In the genomic region with DNA sequence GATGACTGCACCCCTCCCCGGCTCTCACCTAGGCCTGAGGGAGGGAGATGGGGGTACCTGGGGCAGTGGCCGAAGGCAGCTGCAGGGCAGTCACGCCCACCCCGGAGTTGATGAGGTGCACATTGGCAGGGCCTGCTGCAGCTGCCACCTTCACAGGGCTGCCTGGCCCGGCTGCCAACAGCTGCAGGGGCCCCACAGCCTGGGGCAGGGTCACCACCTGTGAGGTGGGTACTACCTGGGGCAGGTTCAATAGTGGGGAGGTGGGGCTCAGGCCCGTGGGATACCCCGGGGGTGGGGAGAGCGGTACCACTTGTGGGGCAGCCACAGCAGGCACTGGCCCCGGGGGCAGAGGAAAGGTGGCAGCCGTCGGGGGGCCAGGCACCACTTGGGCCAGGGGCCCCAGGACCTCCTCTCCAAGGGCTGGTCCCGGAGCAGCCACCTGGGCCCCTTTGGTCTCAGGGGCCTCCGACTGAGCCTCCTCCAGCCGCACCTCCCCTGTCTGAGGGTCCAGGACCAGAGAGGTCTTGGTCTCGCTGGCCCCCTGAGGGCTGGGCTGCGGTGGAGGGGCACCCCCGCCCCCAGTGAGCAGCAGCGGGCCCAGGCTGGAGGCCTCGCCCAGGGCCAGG, we compare ENCODE assay signal across 10 cellular contexts. TPM values are rescaled to one million over a fixed set of nuclear protein-coding genes. Genes with fewer than 3 reads are reported as not detected.
DNase-seq lines count a peak whose midpoint lies in the region; ATAC-seq and TF ChIP-seq lines count a peak whose summit lies in the region.
"Had no signal": no experiment of that assay in that cellular context is flagged by ENCODE, and none has a peak within 500 bp of the region (broad histone marks: within the 10 kb centered on the region; RNA-seq: fewer than 3 reads in every experiment).

No MANE protein-coding gene starts in this region.

- POLR2A ChIA-PET in activated CD8-positive, alpha-beta T cell treated with anti-CD3 and anti-CD28 coated beads, Interleukin-2, amount 10 ng/mL, durations not matched to agents 7 days and 5 days (lab: Charles Lee) = no interaction called here

- H3K9me3 ChIP-seq in HUES48 (ENCODE audit: control insufficient read depth, insufficient read depth, low read length) (no peaks in the 10 kb centered on the region), liver (ENCODE audit: control insufficient read depth in 4 of 4, low read length in 3 of 4) (no peaks in the 10 kb centered on the region)

- no peaks in the 10 kb centered on the region for H3K36me3 ChIP-seq in HUES48 (ENCODE audit: control insufficient read depth, insufficient read depth, low read length)
- H3K36me3 ChIP-seq in liver (ENCODE audit: control insufficient read depth in 4 of 4, insufficient read depth in 3 of 4, low read depth in 1 of 4, low read length in 3 of 4) = peaks cover 0 to 2% (median 0%) of the 10 kb centered on the region in 4 donors

- TF ChIP-seq CTCF in choroid plexus epithelial cell (conservative IDR thresholded peaks at IDR 0.05; ENCODE audit: low read depth, low read length) (no peak), liver (IDR thresholded peaks at IDR 0.05; ENCODE audit: low read depth, low read length, missing input control) (no peak), type B pancreatic cell (conservative IDR thresholded peaks at IDR 0.05) (no peak)

- H3K27ac ChIP-seq in HUES48 (ENCODE audit: low read depth, low read length) (no peak overlapping the region), liver (ENCODE audit: low read depth in 1 of 2, low read length in 2 of 2) (peak overlapping the region; percentile 86 to 99), temporal lobe (ENCODE audit: low read depth, low read length) (peak overlapping the region; percentile 17)

- H3K9me3 Mint-ChIP-seq in activated CD8-positive, alpha-beta T cell treated with anti-CD3 and anti-CD28 coated beads, Interleukin-2, amount 10 ng/mL, durations not matched to agents 7 days and 5 days (ENCODE audit: insufficient read depth) = no peaks in the 10 kb centered on the region
- no peaks in the 10 kb centered on the region for H3K9me3 Mint-ChIP-seq in type B pancreatic cell
- H3K9me3 Mint-ChIP-seq: activated naive CD8-positive, alpha-beta T cell treated with anti-CD3 and anti-CD28 coated beads for 36 hours had no signal

- 83% methylated on average over 19 of the region's 19 CpGs for WGBS in liver

- no peak overlapping the region for H3K27ac Mint-ChIP-seq in activated CD8-positive, alpha-beta T cell treated with anti-CD3 and anti-CD28 coated beads, Interleukin-2, amount 10 ng/mL, durations not matched to agents 7 days and 5 days
- H3K27ac Mint-ChIP-seq in type B pancreatic cell = no peak overlapping the region
- H3K27ac Mint-ChIP-seq: activated naive CD8-positive, alpha-beta T cell treated with anti-CD3 and anti-CD28 coated beads for 36 hours had no signal

- no peaks in the 10 kb centered on the region for H3K36me3 Mint-ChIP-seq in activated CD8-positive, alpha-beta T cell treated with anti-CD3 and anti-CD28 coated beads, Interleukin-2, amount 10 ng/mL, durations not matched to agents 7 days and 5 days (ENCODE audit: low read depth)
- no peaks in the 10 kb centered on the region for H3K36me3 Mint-ChIP-seq in type B pancreatic cell
- H3K36me3 Mint-ChIP-seq: activated naive CD8-positive, alpha-beta T cell treated with anti-CD3 and anti-CD28 coated beads for 36 hours had no signal

- H3K4me1 Mint-ChIP-seq in activated CD8-positive, alpha-beta T cell treated with anti-CD3 and anti-CD28 coated beads, Interleukin-2, amount 10 ng/mL, durations not matched to agents 7 days and 5 days (ENCODE audit: low read depth) = peaks cover 23% of the 10 kb centered on the region
- H3K4me1 Mint-ChIP-seq in type B pancreatic cell (ENCODE audit: unreplicated experiment) = peaks cover 15% of the 10 kb centered on the region

- H3K9ac ChIP-seq in HUES48 (ENCODE audit: low read depth, low read length) (no peak overlapping the region), liver (ENCODE audit: low read depth in 1 of 2, low read length in 2 of 2) (no peak overlapping the region)

- peaks cover 15% of the 10 kb centered on the region for H3K27me3 Mint-ChIP-seq in activated CD8-positive, alpha-beta T cell treated with anti-CD3 and anti-CD28 coated beads, Interleukin-2, amount 10 ng/mL, durations not matched to agents 7 days and 5 days (ENCODE audit: low read depth)
- no peaks in the 10 kb centered on the region for H3K27me3 Mint-ChIP-seq in type B pancreatic cell

- no peak for TF ChIP-seq RAD21 in liver (IDR thresholded peaks at IDR 0.05)

- H3K4me3 Mint-ChIP-seq in activated CD8-positive, alpha-beta T cell treated with anti-CD3 and anti-CD28 coated beads, Interleukin-2, amount 10 ng/mL, durations not matched to agents 7 days and 5 days = no peak overlapping the region
- H3K4me3 Mint-ChIP-seq in type B pancreatic cell = no peak overlapping the region

- peaks cover 32% of the 10 kb centered on the region for H3K4me1 ChIP-seq in HUES48 (ENCODE audit: control insufficient read depth, insufficient read depth, low read length)
- peaks cover 9 to 38% (median 16%) of the 10 kb centered on the region in 4 donors for H3K4me1 ChIP-seq in liver (ENCODE audit: control insufficient read depth in 4 of 4, insufficient read depth in 4 of 4, low read length in 3 of 4)

- DNase-seq in choroid plexus epithelial cell (ENCODE audit: low read depth) = no peak
- DNase-seq in activated CD8-positive, alpha-beta T cell treated with anti-CD3 and anti-CD28 coated beads, Interleukin-2, amount 10 ng/mL, durations not matched to agents 7 days and 5 days = no peak
- no peak for DNase-seq in stimulated activated CD4-positive, alpha-beta T cell treated with anti-CD3 and anti-CD28 coated beads, Interleukin-15, amount 100 ng/mL, for 24 hours
- no peak for DNase-seq in type B pancreatic cell (ENCODE audit: extremely low spot score, unreplicated experiment)
- no peak for DNase-seq in GM03348 (ENCODE audit: low spot score)
- DNase-seq: activated naive CD8-positive, alpha-beta T cell treated with anti-CD3 and anti-CD28 coated beads for 36 hours had no signal

- H3K27me3 ChIP-seq in HUES48 (ENCODE audit: control insufficient read depth, insufficient read depth, low read length) = no peaks in the 10 kb centered on the region
- no peaks in the 10 kb centered on the region for H3K27me3 ChIP-seq in liver (ENCODE audit: control insufficient read depth in 4 of 4, insufficient read depth in 4 of 4, low read length in 3 of 4)

- H3K4me3 ChIP-seq in HUES48 (ENCODE audit: low read depth, low read length) (peak overlapping the region; percentile 91; the same call in 1 of the 2 replicates), choroid plexus epithelial cell (ENCODE audit: low read depth, low read length) (peak overlapping the region; percentile 84), liver (ENCODE audit: low read depth in 1 of 3, low read length in 3 of 3) (peak overlapping the region in 1 of 3 donors; percentile 86)

- CTCF ChIA-PET in activated CD8-positive, alpha-beta T cell treated with anti-CD3 and anti-CD28 coated beads, Interleukin-2, amount 10 ng/mL, durations not matched to agents 7 days and 5 days (lab: Charles Lee) = interaction anchor here (9.4 kb wide), 1 partner anchor 34 kb away, joined by 238 read pairs; no protein-coding TSS in a partner anchor

- ATAC-seq in activated CD8-positive, alpha-beta T cell treated with anti-CD3 and anti-CD28 coated beads, Interleukin-2, amount 10 ng/mL, durations not matched to agents 7 days and 5 days = no peak

TF ChIP-seq in liver, 16 proteins besides CTCF, POLR2A, EP300 and RAD21 (continues in another document):
- TF ChIP-seq JUND (IDR thresholded peaks at IDR 0.05) = no peak
- TF ChIP-seq HNF4G (IDR thresholded peaks at IDR 0.05) = no peak
- no peak for TF ChIP-seq YY1 (IDR thresholded peaks at IDR 0.05)
- no peak for TF ChIP-seq FOXA1 (IDR thresholded peaks at IDR 0.05)
- no peak for TF ChIP-seq GABPA (IDR thresholded peaks at IDR 0.05 in 1 of 2, conservative IDR thresholded peaks at IDR 0.05 in 1 of 2)
- TF ChIP-seq, protein P1, sequence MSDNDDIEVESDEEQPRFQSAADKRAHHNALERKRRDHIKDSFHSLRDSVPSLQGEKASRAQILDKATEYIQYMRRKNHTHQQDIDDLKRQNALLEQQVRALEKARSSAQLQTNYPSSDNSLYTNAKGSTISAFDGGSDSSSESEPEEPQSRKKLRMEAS (IDR thresholded peaks at IDR 0.05) = no peak
- TF ChIP-seq, protein P2, sequence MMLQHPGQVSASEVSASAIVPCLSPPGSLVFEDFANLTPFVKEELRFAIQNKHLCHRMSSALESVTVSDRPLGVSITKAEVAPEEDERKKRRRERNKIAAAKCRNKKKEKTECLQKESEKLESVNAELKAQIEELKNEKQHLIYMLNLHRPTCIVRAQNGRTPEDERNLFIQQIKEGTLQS (IDR thresholded peaks at IDR 0.05) = no peak
- no peak for TF ChIP-seq TAF1 (conservative IDR thresholded peaks at IDR 0.05)
- TF ChIP-seq HNF4A (conservative IDR thresholded peaks at IDR 0.05) = no peak

RNA-seq across cellular contexts. Expression of a gene that starts 2.6 kb away (rescaled TPM):
- total RNA-seq in liver (1 to 10 TPM; 2.7 to 5.0 TPM), temporal lobe (0.98 TPM), type B pancreatic cell (ENCODE audit: low replicate concordance) (19.7 and 38.0 TPM in 2 replicates)
- polyA plus RNA-seq in liver = 1 to 10 TPM; 3.7 to 9.9 TPM
- total RNA-seq in activated CD8-positive, alpha-beta T cell treated with anti-CD3 and anti-CD28 coated beads, Interleukin-2, amount 10 ng/mL, durations not matched to agents 7 days and 5 days = under 1 TPM; 0.53 to 0.89 TPM

RNA-seq across cellular contexts. Expression of a gene that starts 15.9 kb away (rescaled TPM):
- total RNA-seq in liver = 10 to 100 TPM in 1 of 2 donors, 1 to 10 TPM in 1; 6.4 to 12.5 TPM
- polyA plus RNA-seq in liver = 1 to 10 TPM; 1.8 to 5.9 TPM
- total RNA-seq in temporal lobe = 21.9 TPM
- total RNA-seq in activated CD8-positive, alpha-beta T cell treated with anti-CD3 and anti-CD28 coated beads, Interleukin-2, amount 10 ng/mL, durations not matched to agents 7 days and 5 days = 10 to 100 TPM in 1 of 2 experiments, 1 to 10 TPM in 1; 9.9 to 14.4 TPM
- total RNA-seq in type B pancreatic cell (ENCODE audit: low replicate concordance) = 42.5 and 97.7 TPM in 2 replicates

RNA-seq across cellular contexts. Expression of a gene that starts 26.2 kb away (rescaled TPM):
- total RNA-seq in liver = 10 to 100 TPM; 11.3 to 14.6 TPM
- 1 to 10 TPM; 3.7 to 6.5 TPM for polyA plus RNA-seq in liver
- 33.7 TPM for total RNA-seq in temporal lobe
- total RNA-seq in activated CD8-positive, alpha-beta T cell treated with anti-CD3 and anti-CD28 coated beads, Interleukin-2, amount 10 ng/mL, durations not matched to agents 7 days and 5 days = 10 to 100 TPM; 20.6 TPM
- 56.3 and 94.0 TPM in 2 replicates for total RNA-seq in type B pancreatic cell (ENCODE audit: low replicate concordance)

RNA-seq across cellular contexts. Expression of a gene that starts 33.2 kb away (rescaled TPM):
- not detected for total RNA-seq in liver
- not detected for polyA plus RNA-seq in liver
- total RNA-seq in temporal lobe = not detected
- not detected for total RNA-seq in activated CD8-positive, alpha-beta T cell treated with anti-CD3 and anti-CD28 coated beads, Interleukin-2, amount 10 ng/mL, durations not matched to agents 7 days and 5 days
- not detected in 2 replicates for total RNA-seq in type B pancreatic cell (ENCODE audit: low replicate concordance)
- total RNA-seq: G401 had no signal

RNA-seq across cellular contexts. Expression of a gene that starts 35.7 kb away (rescaled TPM):
- total RNA-seq in liver = 1 to 10 TPM; 2.9 to 4.2 TPM
- polyA plus RNA-seq in liver = 1 to 10 TPM; 1.2 to 4.5 TPM
- 7.6 TPM for total RNA-seq in temporal lobe
- total RNA-seq in activated CD8-positive, alpha-beta T cell treated with anti-CD3 and anti-CD28 coated beads, Interleukin-2, amount 10 ng/mL, durations not matched to agents 7 days and 5 days = 10 to 100 TPM; 32.6 to 33.9 TPM
- 27.8 and 37.5 TPM in 2 replicates for total RNA-seq in type B pancreatic cell (ENCODE audit: low replicate concordance)
